In genomic region chr17:39716879-39717536, GRCh38 we compare ENCODE assay signal across 22 cellular contexts. TPM values are rescaled to one million over a fixed set of nuclear protein-coding genes. Genes with fewer than 3 reads are reported as not detected.
DNase-seq lines count a peak whose midpoint lies in the region; ATAC-seq and TF ChIP-seq lines count a peak whose summit lies in the region.
"Had no signal": no experiment of that assay in that cellular context is flagged by ENCODE, and none has a peak within 500 bp of the region (broad histone marks: within the 10 kb centered on the region; RNA-seq: fewer than 3 reads in every experiment).

No MANE protein-coding gene starts in this region.

- ATAC-seq in Panc1 (peak; percentile 45; the same call in 1 of the 2 replicates), heart right ventricle (peak in 7 of 8 donors; percentile 45 to 75 (median 68))
- ATAC-seq: activated CD8-positive, alpha-beta memory T cell treated with anti-CD3 and anti-CD28 coated beads, Interleukin-2, amount 10 ng/mL, durations not matched to agents 7 days and 5 days; natural killer cell treated with Interleukin-12 subunit alpha and Interleukin-12 subunit beta and Interleukin-15 and Interleukin-18, amount 100 ng/mL, for 72 hours; T-helper 17 cell had no signal

- no peak overlapping the region for H4K91ac ChIP-seq in neuronal stem cell (ENCODE audit: low read depth, low read length, poor library complexity)

- H3K4me1 ChIP-seq in Panc1 (ENCODE audit: control insufficient read depth, insufficient read depth, low read length) (no peaks in the 10 kb centered on the region), heart right ventricle (peaks cover 0 to 19% (median 14%) of the 10 kb centered on the region in 9 donors), neuronal stem cell (ENCODE audit: control insufficient read depth in 2 of 2, insufficient read depth in 1 of 2, low read depth in 1 of 2, low read length in 2 of 2) (no peaks in the 10 kb centered on the region)

- BruUV-seq in Panc1 (replicated peaks; lab: Mats Ljungman, UMichigan), result no TSS peak

- H2BK15ac ChIP-seq in neuronal stem cell (ENCODE audit: low read length), result no peak overlapping the region

- CTCF ChIA-PET in Panc1 (lab: Charles Lee), result no interaction called here

- in situ Hi-C loops in Panc1 (cut with HindIII; ENCODE audit: low pct_unique_long_range_greater_than_20kb, low sequenced_read_pairs), result no loop called here

- peak overlapping the region; percentile 98 for H3K23ac ChIP-seq in neuronal stem cell (ENCODE audit: low read depth, low read length, poor library complexity)

- no peak overlapping the region for H3K4ac ChIP-seq in neuronal stem cell (ENCODE audit: low read length)

- H3K4me3 ChIP-seq in Panc1 (ENCODE audit: low read depth in 2 of 2, low read length in 2 of 2) (no peak overlapping the region), heart right ventricle (no peak overlapping the region), neuronal stem cell (ENCODE audit: low read length in 2 of 2) (no peak overlapping the region)
- H3K4me3 ChIP-seq: hepatocyte, tibial artery had no signal

- no peak for TF ChIP-seq CTCF in 22Rv1 (IDR thresholded peaks at IDR 0.05)
- TF ChIP-seq CTCF in Panc1 (IDR thresholded peaks at IDR 0.05), result no peak
- TF ChIP-seq CTCF in heart right ventricle (IDR thresholded peaks at IDR 0.05), result no peak

- H3K79me1 ChIP-seq in neuronal stem cell (ENCODE audit: low read depth, low read length), result peaks cover 5% of the 10 kb centered on the region

- peak overlapping the region; percentile 43 for H3K27ac ChIP-seq in 22Rv1
- no peak overlapping the region for H3K27ac ChIP-seq in Panc1 (ENCODE audit: low read length)
- peak overlapping the region in 8 of 10 donors; percentile 36 to 66 (median 49) for H3K27ac ChIP-seq in heart right ventricle
- no peak overlapping the region for H3K27ac ChIP-seq in neuronal stem cell (replicated peaks; ENCODE audit: low read length)
- H3K27ac ChIP-seq: hepatocyte, tibial artery had no signal

- H4K8ac ChIP-seq in neuronal stem cell (ENCODE audit: low read depth, low read length), result no peak overlapping the region

- H3K4me2 ChIP-seq in neuronal stem cell (ENCODE audit: insufficient read depth, low read length, poor library complexity, severe bottlenecking), result no peak overlapping the region
- H3K4me2 ChIP-seq: hepatocyte had no signal

- no peak overlapping the region for H3K9ac ChIP-seq in neuronal stem cell (ENCODE audit: low read depth, low read length, poor library complexity)

- intact Hi-C loops in Panc1 (cut with micrococcal nuclease; ENCODE audit: unreplicated experiment), result no loop called here
- intact Hi-C loops in heart right ventricle (cut with DNase I), result no loop called here

- H3K27me3 ChIP-seq in Panc1 (ENCODE audit: control insufficient read depth, insufficient read depth, low read length), result no peaks in the 10 kb centered on the region
- H3K27me3 ChIP-seq in heart right ventricle, result no peaks in the 10 kb centered on the region
- no peaks in the 10 kb centered on the region for H3K27me3 ChIP-seq in neuronal stem cell (ENCODE audit: control insufficient read depth in 3 of 3, insufficient read depth in 3 of 3, low read depth in 1 of 3, low read length in 3 of 3)
- H3K27me3 ChIP-seq: hepatocyte, tibial artery had no signal

- POLR2A ChIA-PET in Panc1 (lab: Charles Lee), result no interaction called here

- no peak overlapping the region for H3K18ac ChIP-seq in neuronal stem cell (ENCODE audit: low read length)

- H3K9me3 ChIP-seq in Panc1 (ENCODE audit: control insufficient read depth, insufficient read depth, low read depth, low read length) (no peaks in the 10 kb centered on the region), heart right ventricle (no peaks in the 10 kb centered on the region), neuronal stem cell (replicated peaks in 1 of 2; ENCODE audit: control insufficient read depth in 2 of 2, insufficient read depth in 1 of 2, low read depth in 1 of 2, low read length in 2 of 2) (no peaks in the 10 kb centered on the region)
- H3K9me3 ChIP-seq: tibial artery had no signal

- H2AFZ ChIP-seq in neuronal stem cell (ENCODE audit: low read length), result no peak overlapping the region
- H2AFZ ChIP-seq: hepatocyte had no signal

- H2BK5ac ChIP-seq in neuronal stem cell (ENCODE audit: low read length), result no peak overlapping the region

- no peak overlapping the region for H2AK5ac ChIP-seq in neuronal stem cell (ENCODE audit: low read depth, low read length)

- H2BK12ac ChIP-seq in neuronal stem cell (ENCODE audit: low read length), result no peak overlapping the region

- no peak for DNase-seq in Panc1 (ENCODE audit: low read depth, low spot score)
- DNase-seq in heart right ventricle, result no peak
- no peak for DNase-seq in neuronal stem cell (ENCODE audit: low spot score)
- DNase-seq in stimulated activated CD4-positive, alpha-beta T cell treated with anti-CD3 and anti-CD28 coated beads, Interleukin-2, amount 100 ng/mL, for 24 hours, result no peak
- no peak for DNase-seq in NCI-H774 (lab: John Stamatoyannopoulos, UW)
- DNase-seq in NCI-H2171 treated with DMSO at 0.1 percent for 48 hours (lab: John Stamatoyannopoulos, UW), result no peak
- DNase-seq in HK-2 (ENCODE audit: unreplicated experiment), result no peak
- DNase-seq: activated CD8-positive, alpha-beta memory T cell treated with anti-CD3 and anti-CD28 coated beads, Interleukin-2, amount 10 ng/mL, durations not matched to agents 7 days and 5 days; activated gamma-delta T cell; amygdala; CD8-positive, alpha-beta memory T cell; erythroblast; SHP77; stimulated activated CD4-positive, alpha-beta T cell treated with anti-CD3 and anti-CD28 coated beads, Interleukin-4, amount 100 ng/mL, for 24 hours; T-helper 17 cell; tibial artery had no signal

- H3K14ac ChIP-seq in neuronal stem cell (ENCODE audit: low read length), result no peak overlapping the region

- H3K36me3 ChIP-seq in Panc1 (ENCODE audit: control insufficient read depth, insufficient read depth, low read length) (no peaks in the 10 kb centered on the region), heart right ventricle (peaks cover 0 to 94% (median 23%) of the 10 kb centered on the region in 9 donors), neuronal stem cell (replicated peaks in 1 of 2; ENCODE audit: control insufficient read depth in 2 of 2, insufficient read depth in 2 of 2, low read length in 2 of 2) (peaks cover 53 to 88% of the 10 kb centered on the region in 2 donors)

- WGBS in heart right ventricle, 2 donors, result 70 to 78% methylated on average over 11 of the region's 11 CpGs
- WGBS in neuronal stem cell (ENCODE audit: extremely low coverage in 2 of 2, insufficient read length in 2 of 2, insufficient replicate concordance in 1 of 2), 2 donors, result no CpG with 5 or more reads among the region's 11 CpGs

- H2BK120ac ChIP-seq in neuronal stem cell (ENCODE audit: low read depth, low read length), result no peak overlapping the region

RNA-seq across cellular contexts. Expression of gene MIEN1, which starts 13.3 kb away (rescaled TPM):
- total RNA-seq in Panc1 (2021; ENCODE audit: unreplicated experiment) (103 TPM), heart right ventricle (10 to 100 TPM; 27.7 to 68.4 (median 39.1) TPM)
- polyA plus RNA-seq in Panc1 (2012; ENCODE audit: insufficient read length), result 168 TPM
- 100 to 1,000 TPM; 104 to 190 TPM for polyA plus RNA-seq in heart right ventricle
- 78.7 TPM for polyA plus RNA-seq in neuronal stem cell (2013, experiment 1 of 2)
- 72.6 TPM for polyA plus RNA-seq in neuronal stem cell (2013, experiment 2 of 2)

RNA-seq across cellular contexts. Expression of gene ERBB2, which starts 17.1 kb away (rescaled TPM):
- total RNA-seq in Panc1 (2021; ENCODE audit: unreplicated experiment) (68.6 TPM), heart right ventricle (10 to 100 TPM; 53.9 to 89.1 (median 68.1) TPM)
- 60.1 TPM for polyA plus RNA-seq in Panc1 (2012; ENCODE audit: insufficient read length)
- 10 to 100 TPM; 40.3 to 41.2 TPM for polyA plus RNA-seq in heart right ventricle
- 69.2 TPM for polyA plus RNA-seq in neuronal stem cell (2013, experiment 1 of 2)
- polyA plus RNA-seq in neuronal stem cell (2013, experiment 2 of 2), result 69.0 TPM

RNA-seq across cellular contexts. Expression of gene GRB7, which starts 20.7 kb away (rescaled TPM):
- total RNA-seq in Panc1 (2021; ENCODE audit: unreplicated experiment) (2.8 TPM), heart right ventricle (1 to 10 TPM in 5 of 10 donors, under 1 TPM in 5; 0.44 to 4.7 (median 1.0) TPM)
- 2.5 TPM for polyA plus RNA-seq in Panc1 (2012; ENCODE audit: insufficient read length)
- polyA plus RNA-seq in heart right ventricle, result 1 to 10 TPM; 1.1 to 2.9 TPM
- polyA plus RNA-seq in neuronal stem cell (2013, experiment 1 of 2), result 5.9 TPM
- 5.9 TPM for polyA plus RNA-seq in neuronal stem cell (2013, experiment 2 of 2)
- total RNA-seq: CD8-positive, alpha-beta memory T cell; chondrocyte; M059J; T-helper 17 cell had no signal
- polyA plus RNA-seq: CD8-positive, alpha-beta memory T cell had no signal

RNA-seq across cellular contexts. Expression of gene PGAP3, which starts 29.2 kb away (rescaled TPM):
- 21.8 TPM for total RNA-seq in Panc1 (2021; ENCODE audit: unreplicated experiment)
- 23.8 TPM for polyA plus RNA-seq in Panc1 (2012; ENCODE audit: insufficient read length)
- 10 to 100 TPM in 9 of 10 donors, 1 to 10 TPM in 1; 9.2 to 18.2 (median 13.8) TPM for total RNA-seq in heart right ventricle
- 10 to 100 TPM; 12.5 to 16.8 TPM for polyA plus RNA-seq in heart right ventricle
- 10.1 TPM for polyA plus RNA-seq in neuronal stem cell (2013, experiment 1 of 2)
- polyA plus RNA-seq in neuronal stem cell (2013, experiment 2 of 2), result 11.1 TPM

RNA-seq across cellular contexts. Expression of gene PNMT, which starts 48.8 kb away (rescaled TPM):
- 2.4 TPM for total RNA-seq in Panc1 (2021; ENCODE audit: unreplicated experiment)
- 4.6 TPM for polyA plus RNA-seq in Panc1 (2012; ENCODE audit: insufficient read length)
- 10 to 100 TPM in 1 of 10 donors, 1 to 10 TPM in 9; 2.7 to 12.8 (median 3.9) TPM for total RNA-seq in heart right ventricle
- 10 to 100 TPM; 16.8 to 30.0 TPM for polyA plus RNA-seq in heart right ventricle
- polyA plus RNA-seq in neuronal stem cell (2013, experiment 1 of 2), result 0.95 TPM
- polyA plus RNA-seq in neuronal stem cell (2013, experiment 2 of 2), result 1.0 TPM
- total RNA-seq: A673; activated CD8-positive, alpha-beta memory T cell treated with anti-CD3 and anti-CD28 coated beads, Interleukin-2, amount 10 ng/mL, durations not matched to agents 7 days and 5 days; CD8-positive, alpha-beta memory T cell; M059J; natural killer cell treated with Interleukin-12 subunit alpha and Interleukin-12 subunit beta and Interleukin-15 and Interleukin-18, amount 100 ng/mL, for 72 hours; T-helper 17 cell had no signal

Comparison
In these comparisons a context has a peak if more than half of its experiments do, and no peak if none do; other contexts are left out.
1. H3K27ac ChIP-seq: peak in 22Rv1 (single experiment) and heart right ventricle (8 of 10); none in Panc1 (single experiment) and neuronal stem cell (single experiment).